In genomic region chr11:75476716-75477613, GRCh38 we compare ENCODE assay signal across 13 cellular contexts. TPM values are rescaled to one million over a fixed set of nuclear protein-coding genes. Genes with fewer than 3 reads are reported as not detected.
A peak's percentile ranks its signal among the peaks of the same experiment; 100 is the strongest.
DNase-seq lines count a peak whose midpoint lies in the region; ATAC-seq, FAIRE-seq and TF ChIP-seq lines count a peak whose summit lies in the region.
"Had no signal": no experiment of that assay in that cellular context is flagged by ENCODE, and none has a peak within 500 bp of the region (broad histone marks: within the 10 kb centered on the region; RNA-seq: fewer than 3 reads in every experiment).

No MANE protein-coding gene starts in this region.

- no peaks in the 10 kb centered on the region for H4K20me1 ChIP-seq in SK-N-SH (ENCODE audit: insufficient read depth)

- H3K27me3 ChIP-seq in aorta (ENCODE audit: control insufficient read depth in 1 of 2, insufficient read depth in 2 of 2, low read length in 1 of 2) (no peaks in the 10 kb centered on the region), SK-N-SH (ENCODE audit: insufficient read depth) (no peaks in the 10 kb centered on the region)

- no peaks in the 10 kb centered on the region for H3K79me2 ChIP-seq in SK-N-SH (ENCODE audit: insufficient read depth)
- H3K79me2 ChIP-seq: parathyroid adenoma had no signal

- no peak overlapping the region for H3K9ac ChIP-seq in SK-N-SH
- H3K9ac ChIP-seq: KMS-11, parathyroid adenoma had no signal

- intact Hi-C loops in aorta (cut with DNase I): no loop called here

- H3K4me3 ChIP-seq in A549: no peak overlapping the region
- H3K4me3 ChIP-seq in aorta (ENCODE audit: low read length in 2 of 2): no peak overlapping the region
- H3K4me3 ChIP-seq in SK-N-SH (ENCODE audit: low read depth in 2 of 2, low read length in 1 of 2): no peak overlapping the region

- no peaks in the 10 kb centered on the region for H3K9me3 ChIP-seq in A549
- no peaks in the 10 kb centered on the region for H3K9me3 ChIP-seq in aorta (ENCODE audit: control insufficient read depth, low read length)
- no peaks in the 10 kb centered on the region for H3K9me3 ChIP-seq in SK-N-SH

- H2AFZ ChIP-seq in SK-N-SH (ENCODE audit: low read depth): no peak overlapping the region
- H2AFZ ChIP-seq: parathyroid adenoma had no signal

- TF ChIP-seq EP300 in A549 (IDR thresholded peaks at IDR 0.05) (no peak), SK-N-SH (IDR thresholded peaks at IDR 0.05; ENCODE audit: borderline replicate concordance in 1 of 2, low read depth in 1 of 2, low read length in 1 of 2) (no peak)

- H3K27ac ChIP-seq in A549: peak overlapping the region in 1 of 2 experiments; percentile 27; a peak in 1 of 6 replicates
- H3K27ac ChIP-seq in aorta (ENCODE audit: low read depth in 1 of 2, low read length in 2 of 2): no peak overlapping the region
- no peak overlapping the region for H3K27ac ChIP-seq in SK-N-SH (ENCODE audit: low read depth in 2 of 2, low read length in 1 of 2)
- H3K27ac ChIP-seq: KMS-11, RWPE1 had no signal

- 74% methylated on average over 10 of the region's 11 CpGs for WGBS in A549 (ENCODE audit: missing lambda C conversion rate)
- WGBS in aorta, 2 donors: 78 to 79% methylated on average over 11 of the region's 11 CpGs
- 77% methylated on average over 9 of the region's 11 CpGs for WGBS in SK-N-SH (ENCODE audit: low lambda C conversion rate)

- no peaks in the 10 kb centered on the region for H3K9me2 ChIP-seq in SK-N-SH

- no peak for DNase-seq in A549 (ENCODE audit: low read depth in 1 of 2, low spot score in 1 of 2)
- DNase-seq in ELF-1 (ENCODE audit: low read depth, low spot score): peak; percentile 41
- peak; percentile 66 for DNase-seq in RPMI8226
- peak; percentile 74 for DNase-seq in left kidney (ENCODE audit: low read depth, low spot score)
- DNase-seq in aorta: no peak
- DNase-seq in GOT3 (lab: John Stamatoyannopoulos, UW): no peak
- DNase-seq in SK-N-SH: no peak
- DNase-seq: head of caudate nucleus had no signal

- TF ChIP-seq RAD21 in A549 (conservative IDR thresholded peaks at IDR 0.05 in 1 of 2, IDR thresholded peaks at IDR 0.05 in 1 of 2): no peak
- no peak for TF ChIP-seq RAD21 in SK-N-SH (IDR thresholded peaks at IDR 0.05; ENCODE audit: low read length)

- TF ChIP-seq CTCF in A549 (IDR thresholded peaks at IDR 0.05) (no peak), SK-N-SH (IDR thresholded peaks at IDR 0.05) (no peak)

- no peaks in the 10 kb centered on the region for H3F3A ChIP-seq in SK-N-SH (replicated peaks; ENCODE audit: insufficient read depth)

- ATAC-seq in A549 (no peak; a peak in 1 of 6 replicates), aorta (ENCODE audit: low FRiP score) (no peak), HG03378 (IDR thresholded peaks at IDR 0.05; ENCODE audit: unreplicated experiment) (no peak)

- H3K36me3 ChIP-seq in aorta (ENCODE audit: control insufficient read depth in 1 of 2, insufficient read depth in 2 of 2, low read length in 1 of 2) (no peaks in the 10 kb centered on the region), SK-N-SH (replicated peaks in 1 of 2; ENCODE audit: control insufficient read depth in 1 of 2, insufficient read depth in 2 of 2, low read length in 1 of 2) (no peaks in the 10 kb centered on the region)

- POLR2A ChIA-PET in A549 (lab: Yijun Ruan, JAX) (no interaction called here), SK-N-SH (lab: Yijun Ruan, JAX) (no interaction called here)

- no peak for FAIRE-seq in A549 (lab: Jason Lieb, UNC)
- FAIRE-seq: bronchial epithelial cell had no signal

- H3K4me1 ChIP-seq in A549 (peaks cover 13% of the 10 kb centered on the region), aorta (ENCODE audit: control insufficient read depth in 1 of 2, insufficient read depth in 2 of 2, low read length in 2 of 2) (no peaks in the 10 kb centered on the region), SK-N-SH (ENCODE audit: control insufficient read depth in 1 of 2, insufficient read depth in 2 of 2, low read depth in 1 of 2, low read length in 1 of 2) (peaks cover 14 to 16% of the 10 kb centered on the region in 2 experiments; a peak in 3 of 4 replicates)
- H3K4me1 ChIP-seq: parathyroid adenoma had no signal

- H3K4me2 ChIP-seq in A549: no peak overlapping the region
- no peak overlapping the region for H3K4me2 ChIP-seq in SK-N-SH
- H3K4me2 ChIP-seq: KMS-11 had no signal

- CTCF ChIA-PET in A549 (lab: Yijun Ruan, JAX): interaction anchor here (1.2 to 5.3 kb wide), 9 partner anchors 8 to 337 kb away, joined by 3 to 27 read pairs (median 3); partner anchors contain the start of gene GDPD5
- CTCF ChIA-PET in SK-N-SH (lab: Yijun Ruan, JAX): interaction anchor here (1.0 to 1.9 kb wide), 6 partner anchors 10 to 70 kb away, joined by 3 to 8 read pairs (median 4); no protein-coding TSS in a partner anchor

- TF ChIP-seq POLR2A in A549 (IDR thresholded peaks at IDR 0.05; ENCODE audit: low read length): no peak

TF ChIP-seq in A549, 52 proteins besides CTCF, POLR2A, EP300 and RAD21:
- TF ChIP-seq TP53 (CRISPR knock-in tag; IDR thresholded peaks at IDR 0.05): no peak
- peak; percentile 50; the same call in 1 of the 2 replicates for TF ChIP-seq KDM1A (IDR thresholded peaks at IDR 0.05; ENCODE audit: low read depth)

TF ChIP-seq in SK-N-SH, 30 proteins besides CTCF, POLR2A, EP300 and RAD21 (continues in another document):
- TF ChIP-seq FOXJ3 (CRISPR knock-in tag; IDR thresholded peaks at IDR 0.05) (no peak), RFX5 (IDR thresholded peaks at IDR 0.05; ENCODE audit: low read length) (no peak), GATA2 (CRISPR knock-in tag; IDR thresholded peaks at IDR 0.05) (no peak), MXI1 (IDR thresholded peaks at IDR 0.05; ENCODE audit: low read depth, low read length) (no peak), EZH2phosphoT487 (IDR thresholded peaks at IDR 0.05; ENCODE audit: borderline replicate concordance, low read depth) (no peak), SMC3 (IDR thresholded peaks at IDR 0.05; ENCODE audit: low read depth, low read length) (no peak), IRF3 (IDR thresholded peaks at IDR 0.05; ENCODE audit: low read depth, low read length) (no peak)
- TF ChIP-seq, protein P1, sequence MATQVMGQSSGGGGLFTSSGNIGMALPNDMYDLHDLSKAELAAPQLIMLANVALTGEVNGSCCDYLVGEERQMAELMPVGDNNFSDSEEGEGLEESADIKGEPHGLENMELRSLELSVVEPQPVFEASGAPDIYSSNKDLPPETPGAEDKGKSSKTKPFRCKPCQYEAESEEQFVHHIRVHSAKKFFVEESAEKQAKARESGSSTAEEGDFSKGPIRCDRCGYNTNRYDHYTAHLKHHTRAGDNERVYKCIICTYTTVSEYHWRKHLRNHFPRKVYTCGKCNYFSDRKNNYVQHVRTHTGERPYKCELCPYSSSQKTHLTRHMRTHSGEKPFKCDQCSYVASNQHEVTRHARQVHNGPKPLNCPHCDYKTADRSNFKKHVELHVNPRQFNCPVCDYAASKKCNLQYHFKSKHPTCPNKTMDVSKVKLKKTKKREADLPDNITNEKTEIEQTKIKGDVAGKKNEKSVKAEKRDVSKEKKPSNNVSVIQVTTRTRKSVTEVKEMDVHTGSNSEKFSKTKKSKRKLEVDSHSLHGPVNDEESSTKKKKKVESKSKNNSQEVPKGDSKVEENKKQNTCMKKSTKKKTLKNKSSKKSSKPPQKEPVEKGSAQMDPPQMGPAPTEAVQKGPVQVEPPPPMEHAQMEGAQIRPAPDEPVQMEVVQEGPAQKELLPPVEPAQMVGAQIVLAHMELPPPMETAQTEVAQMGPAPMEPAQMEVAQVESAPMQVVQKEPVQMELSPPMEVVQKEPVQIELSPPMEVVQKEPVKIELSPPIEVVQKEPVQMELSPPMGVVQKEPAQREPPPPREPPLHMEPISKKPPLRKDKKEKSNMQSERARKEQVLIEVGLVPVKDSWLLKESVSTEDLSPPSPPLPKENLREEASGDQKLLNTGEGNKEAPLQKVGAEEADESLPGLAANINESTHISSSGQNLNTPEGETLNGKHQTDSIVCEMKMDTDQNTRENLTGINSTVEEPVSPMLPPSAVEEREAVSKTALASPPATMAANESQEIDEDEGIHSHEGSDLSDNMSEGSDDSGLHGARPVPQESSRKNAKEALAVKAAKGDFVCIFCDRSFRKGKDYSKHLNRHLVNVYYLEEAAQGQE (IDR thresholded peaks at IDR 0.05; ENCODE audit: low read depth, low read length): no peak

RNA-seq across cellular contexts. Expression of gene KLHL35, which starts 44.0 kb away (rescaled TPM):
- polyA plus RNA-seq in A549 (2011; rRNA removed) (1.0 and 1.7 TPM in 2 replicates), A549 (2017; fragmentation: RNase III; extraction: RNeasy Plus Mini Kit Qiagen cat#74134 plus additional on column Dnase treatment) (0.56 to 0.72 TPM (median 0.69 TPM) in 3 replicates), aorta (1 to 10 TPM in 1 of 2 donors, under 1 TPM in 1; 0.75 to 2.4 TPM), SK-N-SH (2012; rRNA removed) (1.7 and 2.0 TPM in 2 replicates)
- polyA plus RNA-seq in A549 (2012; cell fraction: cytosol; rRNA removed): 1.5 and 1.6 TPM in 2 replicates
- polyA plus RNA-seq in A549 (2012; cell fraction: nucleus; rRNA removed): 2.8 and 3.3 TPM in 2 replicates
- polyA minus RNA-seq in A549 (2011; rRNA and poly(A)+ RNA removed): 0.73 and 1.2 TPM in 2 replicates
- 1 to 10 TPM; 1.3 to 3.1 TPM for total RNA-seq in aorta
- polyA plus RNA-seq in SK-N-SH (2012; cell fraction: cytosol; rRNA removed): 0.75 and 1.3 TPM in 2 replicates
- 3.9 and 4.9 TPM in 2 replicates for polyA plus RNA-seq in SK-N-SH (2012; cell fraction: nucleus; rRNA removed)

RNA-seq across cellular contexts. Expression of gene GDPD5, which starts 48.8 kb away (rescaled TPM):
- polyA plus RNA-seq in A549 (2011; rRNA removed) (3.9 and 4.7 TPM in 2 replicates), A549 (2017; fragmentation: RNase III; extraction: RNeasy Plus Mini Kit Qiagen cat#74134 plus additional on column Dnase treatment) (5.8 to 7.9 TPM (median 5.9 TPM) in 3 replicates), aorta (10 to 100 TPM in 1 of 2 donors, 1 to 10 TPM in 1; 3.5 to 38.9 TPM), SK-N-SH (2012; rRNA removed) (1.6 and 2.2 TPM in 2 replicates)
- 4.5 and 7.7 TPM in 2 replicates for polyA plus RNA-seq in A549 (2012; cell fraction: cytosol; rRNA removed)
- 27.2 and 29.2 TPM in 2 replicates for polyA plus RNA-seq in A549 (2012; cell fraction: nucleus; rRNA removed)
- polyA minus RNA-seq in A549 (2011; rRNA and poly(A)+ RNA removed): 8.3 and 14.5 TPM in 2 replicates
- total RNA-seq in aorta: 10 to 100 TPM; 29.4 to 53.0 TPM
- polyA plus RNA-seq in SK-N-SH (2012; cell fraction: cytosol; rRNA removed): 0.55 and 0.97 TPM in 2 replicates
- 5.5 and 7.6 TPM in 2 replicates for polyA plus RNA-seq in SK-N-SH (2012; cell fraction: nucleus; rRNA removed)

Comparison
In these comparisons a context has a peak if more than half of its experiments do, and no peak if none do; other contexts are left out.
1. DNase-seq: peak in ELF-1 (single experiment), RPMI8226 (single experiment) and left kidney (single experiment); none in A549 (0 of 2), aorta (0 of 2), GOT3 (single experiment) and SK-N-SH (single experiment).